In genomic region chr4:139943277-139943676, GRCh38 we compare ENCODE assay signal across 2 cellular contexts.
TF ChIP-seq lines count a peak whose summit lies in the region.

No MANE protein-coding gene starts in this region.

TF ChIP-seq in SK-N-SH, 30 proteins besides CTCF, POLR2A, EP300 and RAD21:
- no peak for TF ChIP-seq USF2 (IDR thresholded peaks at IDR 0.05; ENCODE audit: borderline replicate concordance, low read depth, low read length)
- TF ChIP-seq ELF1 (IDR thresholded peaks at IDR 0.05): no peak
- peak; percentile 33 for TF ChIP-seq CHD2 (IDR thresholded peaks at IDR 0.05; ENCODE audit: low read length, partially characterized antibody)
- no peak for TF ChIP-seq REST (IDR thresholded peaks at IDR 0.05; ENCODE audit: low read depth, low read length)

TF ChIP-seq in SK-N-SH treated with all-trans-retinoic acid at 6 μM for 48 hours, 23 proteins besides CTCF, POLR2A, EP300 and RAD21 (continued from another document):
- no peak for TF ChIP-seq CREB5 (CRISPR knock-in tag; IDR thresholded peaks at IDR 0.05; ENCODE audit: low read depth)
- TF ChIP-seq PPARA (CRISPR knock-in tag; IDR thresholded peaks at IDR 0.05; ENCODE audit: borderline replicate concordance): no peak
- TF ChIP-seq OSR1 (CRISPR knock-in tag; IDR thresholded peaks at IDR 0.05): no peak
- TF ChIP-seq ZNF70 (CRISPR knock-in tag; IDR thresholded peaks at IDR 0.05): no peak
- TF ChIP-seq ZC3H10 (CRISPR knock-in tag; IDR thresholded peaks at IDR 0.05): no peak
- no peak for TF ChIP-seq SNAI2 (CRISPR knock-in tag; IDR thresholded peaks at IDR 0.05)
- no peak for TF ChIP-seq CSDC2 (CRISPR knock-in tag; IDR thresholded peaks at IDR 0.05)
- no peak for TF ChIP-seq ISL1 (CRISPR knock-in tag; IDR thresholded peaks at IDR 0.05)
- TF ChIP-seq CSRNP3 (CRISPR knock-in tag; IDR thresholded peaks at IDR 0.05): no peak
- TF ChIP-seq ZFP3 (CRISPR knock-in tag; IDR thresholded peaks at IDR 0.05): no peak
- TF ChIP-seq GLIS3 (CRISPR knock-in tag; IDR thresholded peaks at IDR 0.05): no peak
- no peak for TF ChIP-seq TSHZ2 (CRISPR knock-in tag; IDR thresholded peaks at IDR 0.05)
- no peak for TF ChIP-seq ARNTL (CRISPR knock-in tag; IDR thresholded peaks at IDR 0.05; ENCODE audit: borderline replicate concordance, low read depth)
- TF ChIP-seq TOX (CRISPR knock-in tag; IDR thresholded peaks at IDR 0.05; ENCODE audit: borderline replicate concordance): no peak
- no peak for TF ChIP-seq PATZ1 (CRISPR knock-in tag; IDR thresholded peaks at IDR 0.05; ENCODE audit: borderline replicate concordance)
- TF ChIP-seq TCF4 (CRISPR knock-in tag; IDR thresholded peaks at IDR 0.05; ENCODE audit: borderline replicate concordance): no peak
- TF ChIP-seq, protein P1, sequence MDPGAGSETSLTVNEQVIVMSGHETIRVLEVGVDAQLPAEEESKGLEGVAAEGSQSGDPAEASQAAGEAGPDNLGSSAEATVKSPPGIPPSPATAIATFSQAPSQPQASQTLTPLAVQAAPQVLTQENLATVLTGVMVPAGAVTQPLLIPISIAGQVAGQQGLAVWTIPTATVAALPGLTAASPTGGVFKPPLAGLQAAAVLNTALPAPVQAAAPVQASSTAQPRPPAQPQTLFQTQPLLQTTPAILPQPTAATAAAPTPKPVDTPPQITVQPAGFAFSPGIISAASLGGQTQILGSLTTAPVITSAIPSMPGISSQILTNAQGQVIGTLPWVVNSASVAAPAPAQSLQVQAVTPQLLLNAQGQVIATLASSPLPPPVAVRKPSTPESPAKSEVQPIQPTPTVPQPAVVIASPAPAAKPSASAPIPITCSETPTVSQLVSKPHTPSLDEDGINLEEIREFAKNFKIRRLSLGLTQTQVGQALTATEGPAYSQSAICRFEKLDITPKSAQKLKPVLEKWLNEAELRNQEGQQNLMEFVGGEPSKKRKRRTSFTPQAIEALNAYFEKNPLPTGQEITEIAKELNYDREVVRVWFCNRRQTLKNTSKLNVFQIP (CRISPR knock-in tag; IDR thresholded peaks at IDR 0.05; ENCODE audit: borderline replicate concordance, low read depth): no peak
